23 cellular contexts compared by ENCODE assay signal in genomic region chr21:41365377-41366107, GRCh38. TPM values are rescaled to one million over a fixed set of nuclear protein-coding genes. Genes with fewer than 3 reads are reported as not detected.
DNase-seq lines count a peak whose midpoint lies in the region; ATAC-seq, FAIRE-seq and TF ChIP-seq lines count a peak whose summit lies in the region.
"Had no signal": no experiment of that assay in that cellular context is flagged by ENCODE, and none has a peak within 500 bp of the region (broad histone marks: within the 10 kb centered on the region; RNA-seq: fewer than 3 reads in every experiment).

No MANE protein-coding gene starts in this region.

- H3K79me2 ChIP-seq in K562 (ENCODE audit: control insufficient read depth, insufficient read depth, low read length) = no peaks in the 10 kb centered on the region

- no peaks in the 10 kb centered on the region for H3K27me3 Mint-ChIP-seq in activated naive CD4-positive, alpha-beta T cell treated with anti-CD3 and anti-CD28 coated beads, Interleukin-2, amount 50 U/mL, for 24 hours
- peaks cover 12% of the 10 kb centered on the region for H3K27me3 Mint-ChIP-seq in osteocyte (ENCODE audit: unreplicated experiment)
- H3K27me3 Mint-ChIP-seq in T-helper 2 cell treated with Interferon-gamma antibody and Interleukin-4, amounts not matched to agents 5 μg/mL and 100 μg/mL, for 36 hours (ENCODE audit: low read depth) = peaks cover 2% of the 10 kb centered on the region
- H3K27me3 Mint-ChIP-seq: dendritic cell treated with granulocyte-macrophage colony-stimulating factor and Interleukin-4, amounts not matched to agents 40 ng/mL and 50 ng/mL, for 4 days had no signal

- no peak overlapping the region for H2AFZ ChIP-seq in K562 (ENCODE audit: low read depth, low read length)

- no peaks in the 10 kb centered on the region; a peak in 1 of 5 replicates for H3K4me1 ChIP-seq in K562 (replicated peaks in 1 of 2; ENCODE audit: control insufficient read depth in 2 of 2, insufficient read depth in 2 of 2, low read length in 2 of 2)
- H3K4me1 ChIP-seq: breast epithelium had no signal

- no peaks in the 10 kb centered on the region for H3K9me3 Mint-ChIP-seq in activated naive CD4-positive, alpha-beta T cell treated with anti-CD3 and anti-CD28 coated beads, Interleukin-2, amount 50 U/mL, for 24 hours
- no peaks in the 10 kb centered on the region for H3K9me3 Mint-ChIP-seq in osteocyte (ENCODE audit: unreplicated experiment)
- H3K9me3 Mint-ChIP-seq in T-helper 2 cell treated with Interferon-gamma antibody and Interleukin-4, amounts not matched to agents 5 μg/mL and 100 μg/mL, for 36 hours = no peaks in the 10 kb centered on the region
- H3K9me3 Mint-ChIP-seq: dendritic cell treated with granulocyte-macrophage colony-stimulating factor and Interleukin-4, amounts not matched to agents 40 ng/mL and 50 ng/mL, for 4 days; nephron progenitor cell had no signal

- no peak for DNase-seq in activated naive CD4-positive, alpha-beta T cell (lab: John Stamatoyannopoulos, UW)
- DNase-seq in GM12892 (ENCODE audit: insufficient read length) (no peak), K562 (ENCODE audit: extremely low read depth in 1 of 4, low spot score in 3 of 4) (no peak), osteocyte (ENCODE audit: extremely low spot score, unreplicated experiment) (peak; percentile 34), sciatic nerve (ENCODE audit: low spot score) (no peak)
- DNase-seq in T-helper 2 cell treated with Interferon-gamma antibody and Interleukin-4, amounts not matched to agents 5 μg/mL and 100 μg/mL, for 36 hours (ENCODE audit: low spot score) = no peak
- DNase-seq: amniotic stem cell; KG1; MV-4-11; NCI-H187 treated with DMSO at 0.1 percent for 48 hours; NCI-H2227 treated with DMSO at 0.1 percent for 48 hours; nephron progenitor cell; Right ventricle myocardium superior; sigmoid colon; stimulated activated CD8-positive, alpha-beta memory T cell treated with anti-CD3 and anti-CD28 coated beads, Interleukin-4, amount 100 ng/mL, for 48 hours; upper lobe of right lung had no signal

- peaks cover 91% of the 10 kb centered on the region for H3K4me1 Mint-ChIP-seq in activated naive CD4-positive, alpha-beta T cell treated with anti-CD3 and anti-CD28 coated beads, Interleukin-2, amount 50 U/mL, for 24 hours
- no peaks in the 10 kb centered on the region for H3K4me1 Mint-ChIP-seq in osteocyte (ENCODE audit: unreplicated experiment)
- H3K4me1 Mint-ChIP-seq in T-helper 2 cell treated with Interferon-gamma antibody and Interleukin-4, amounts not matched to agents 5 μg/mL and 100 μg/mL, for 36 hours (ENCODE audit: low read depth) = peaks cover 52% of the 10 kb centered on the region

- POLR2A ChIA-PET in K562 (lab: Yijun Ruan, JAX) = no interaction called here

- H3K9me3 ChIP-seq in K562 (replicated peaks; ENCODE audit: control insufficient read depth, insufficient read depth, low read depth, low read length) = no peaks in the 10 kb centered on the region
- H3K9me3 ChIP-seq: breast epithelium, sigmoid colon, upper lobe of right lung had no signal

- no peak overlapping the region for H3K4me3 ChIP-seq in K562
- H3K4me3 ChIP-seq: breast epithelium, sigmoid colon, upper lobe of right lung had no signal

- no peak overlapping the region for H3K4me2 ChIP-seq in K562 (ENCODE audit: insufficient read depth, low read length)

- no peak for TF ChIP-seq CTCF in K562 (IDR thresholded peaks at IDR 0.05 in 2 of 3, conservative IDR thresholded peaks at IDR 0.05 in 1 of 3; ENCODE audit: insufficient read depth in 2 of 3, low read depth in 1 of 3, low read length in 3 of 3)
- TF ChIP-seq CTCF in osteocyte (IDR thresholded peaks at IDR 0.05) = no peak

- intact Hi-C loops in K562 (cut with micrococcal nuclease) = no loop called here
- intact Hi-C loops in sciatic nerve (cut with DNase I) = loop anchor here (10.0 kb wide), 1 partner anchor 241 kb away; no protein-coding TSS in a partner anchor

- peaks cover 33 to 73% of the 10 kb centered on the region in 2 experiments; a peak in 4 of 5 replicates for H3K27me3 ChIP-seq in K562 (ENCODE audit: control insufficient read depth in 2 of 2, insufficient read depth in 2 of 2, low read length in 2 of 2)
- H3K27me3 ChIP-seq: breast epithelium, upper lobe of right lung had no signal

- no peak overlapping the region for H3K27ac ChIP-seq in K562 (ENCODE audit: extremely low read depth, low read depth, low read length)
- H3K27ac ChIP-seq: sigmoid colon, upper lobe of right lung had no signal

- no peak for TF ChIP-seq RAD21 in K562 (CRISPR knock-in tag; conservative IDR thresholded peaks at IDR 0.05 in 1 of 2, IDR thresholded peaks at IDR 0.05 in 1 of 2)

- FAIRE-seq in GM12892 (lab: Jason Lieb, UNC) (peak; percentile 56), K562 (lab: Jason Lieb, UNC) (no peak)
- FAIRE-seq: G401.6 had no signal

- no peaks in the 10 kb centered on the region for H3K9me1 ChIP-seq in K562 (ENCODE audit: control insufficient read depth, insufficient read depth, low read length)

- H3K4me3 Mint-ChIP-seq in activated naive CD4-positive, alpha-beta T cell treated with anti-CD3 and anti-CD28 coated beads, Interleukin-2, amount 50 U/mL, for 24 hours = peak overlapping the region; percentile 15
- no peak overlapping the region for H3K4me3 Mint-ChIP-seq in osteocyte (ENCODE audit: unreplicated experiment)
- H3K4me3 Mint-ChIP-seq in T-helper 2 cell treated with Interferon-gamma antibody and Interleukin-4, amounts not matched to agents 5 μg/mL and 100 μg/mL, for 36 hours = no peak overlapping the region
- H3K4me3 Mint-ChIP-seq: dendritic cell treated with granulocyte-macrophage colony-stimulating factor and Interleukin-4, amounts not matched to agents 40 ng/mL and 50 ng/mL, for 4 days; nephron progenitor cell had no signal

- in situ Hi-C loops in K562 (cut with MboI) = no loop called here

- peaks cover 8% of the 10 kb centered on the region for H3K36me3 Mint-ChIP-seq in activated naive CD4-positive, alpha-beta T cell treated with anti-CD3 and anti-CD28 coated beads, Interleukin-2, amount 50 U/mL, for 24 hours
- H3K36me3 Mint-ChIP-seq in osteocyte (ENCODE audit: unreplicated experiment) = no peaks in the 10 kb centered on the region
- peaks cover 11% of the 10 kb centered on the region for H3K36me3 Mint-ChIP-seq in T-helper 2 cell treated with Interferon-gamma antibody and Interleukin-4, amounts not matched to agents 5 μg/mL and 100 μg/mL, for 36 hours (ENCODE audit: low read depth)

- H3K9ac ChIP-seq in K562 (ENCODE audit: insufficient read depth in 1 of 2, low read depth in 2 of 2, low read length in 2 of 2) = no peak overlapping the region; a peak in 1 of 4 replicates

- no peaks in the 10 kb centered on the region for H3K36me3 ChIP-seq in K562 (ENCODE audit: control insufficient read depth, insufficient read depth, low read length)
- H3K36me3 ChIP-seq: breast epithelium, sigmoid colon, upper lobe of right lung had no signal

- WGBS in K562 (ENCODE audit: insufficient coverage, low coverage, missing lambda C conversion rate) = 4% methylated on average over 15 of the region's 15 CpGs

- ATAC-seq in K562 (no peak), sciatic nerve (no peak), GM21717 (IDR thresholded peaks at IDR 0.05; ENCODE audit: unreplicated experiment) (no peak)
- ATAC-seq: activated CD4-positive, CD25-positive, alpha-beta regulatory T cell treated with anti-CD3 and anti-CD28 coated beads, Interleukin-2, amount 50 U/mL, for 24 hours; upper lobe of right lung had no signal

- H3K27ac Mint-ChIP-seq in activated naive CD4-positive, alpha-beta T cell treated with anti-CD3 and anti-CD28 coated beads, Interleukin-2, amount 50 U/mL, for 24 hours = peak overlapping the region; percentile 17
- H3K27ac Mint-ChIP-seq in osteocyte (ENCODE audit: unreplicated experiment) = no peak overlapping the region
- no peak overlapping the region for H3K27ac Mint-ChIP-seq in T-helper 2 cell treated with Interferon-gamma antibody and Interleukin-4, amounts not matched to agents 5 μg/mL and 100 μg/mL, for 36 hours
- H3K27ac Mint-ChIP-seq: nephron progenitor cell had no signal

- no TSS peak for BruUV-seq in K562 (replicated peaks; lab: Mats Ljungman, UMichigan)

- no peak for TF ChIP-seq EP300 in K562 (IDR thresholded peaks at IDR 0.05; ENCODE audit: low read length)

- no peaks in the 10 kb centered on the region for H4K20me1 ChIP-seq in K562 (replicated peaks; ENCODE audit: control insufficient read depth, insufficient read depth, low read length)

- TF ChIP-seq POLR2A in GM12892 (IDR thresholded peaks at IDR 0.05; ENCODE audit: low read depth, low read length) (no peak), K562 (conservative IDR thresholded peaks at IDR 0.05) (no peak)

- CTCF ChIA-PET in K562 (lab: Yijun Ruan, JAX; ENCODE audit: low intra/inter-chr PET ratio) = no interaction called here

RNA-seq across cellular contexts. Expression of gene MX2, which starts 3.7 kb away (rescaled TPM):
- polyA plus RNA-seq in GM12892 (2012; ENCODE audit: missing spikeins) = 50.1 TPM
- total RNA-seq in K562 (2011; cell fraction: chromatin; rRNA removed; ENCODE audit: low replicate concordance) = 0.65 TPM in 1 of 2 replicates, not detected in the other
- total RNA-seq in K562 (2011; cell fraction: nucleolus; rRNA removed) = 0.79 TPM in 1 of 2 replicates, not detected in the other
- total RNA-seq in K562 (2011; cell fraction: nucleoplasm; rRNA removed) = not detected in 2 replicates
- 0.36 and 1.1 TPM in 2 replicates for total RNA-seq in K562 (2014; rRNA removed)
- total RNA-seq in K562 (2014; rRNA removed; fragmentation: Illumina TruSeq; extraction: Trizol) = 0.26 and 0.73 TPM in 2 replicates
- 0.57 and 0.58 TPM in 2 replicates for total RNA-seq in K562 (2015; rRNA removed; fragmentation: Illumina TruSeq; extraction: Trizol)
- 0.95 and 1.0 TPM in 2 replicates for total RNA-seq in K562 (2021)
- polyA plus RNA-seq in K562 (2011; rRNA removed) = not detected in 2 replicates
- polyA plus RNA-seq in K562 (2011; cell fraction: cytosol; rRNA removed) = 0.03 TPM in 1 of 2 replicates, not detected in the other
- polyA plus RNA-seq in K562 (2011; cell fraction: nucleus; rRNA removed) = 0.04 TPM in 1 of 2 replicates, not detected in the other
- polyA plus RNA-seq in K562 (2012) = 0.56 and 2.1 TPM in 2 replicates
- 0.65 and 0.69 TPM in 2 replicates for polyA plus RNA-seq in K562 (2014; fragmentation: Illumina TruSeq; extraction: Trizol)
- polyA plus RNA-seq in K562 (2014; fragmentation: Nextera tagmentation; extraction: Ambion mirVana) = under 1 TPM; 0.10 to 0.18 TPM
- 0.21 and 0.59 TPM in 2 replicates for polyA plus RNA-seq in K562 (2014; rRNA removed)
- polyA minus RNA-seq in K562 (2011; rRNA and poly(A)+ RNA removed) = not detected in 2 replicates
- not detected in 2 replicates for polyA minus RNA-seq in K562 (2011; cell fraction: cytosol; rRNA and poly(A)+ RNA removed)
- polyA minus RNA-seq in K562 (2011; cell fraction: nucleus; rRNA and poly(A)+ RNA removed) = not detected in 2 replicates
- total RNA-seq in osteocyte = not detected in 2 replicates
- total RNA-seq in sciatic nerve = 19.0 TPM
- total RNA-seq: A673 had no signal

RNA-seq across cellular contexts. Expression of gene FAM3B, which starts 48.9 kb away (rescaled TPM):
- not detected for polyA plus RNA-seq in GM12892 (2012; ENCODE audit: missing spikeins)
- total RNA-seq in K562 (2011; cell fraction: chromatin; rRNA removed; ENCODE audit: low replicate concordance) = not detected in 2 replicates
- total RNA-seq in K562 (2011; cell fraction: nucleolus; rRNA removed) = not detected in 2 replicates
- total RNA-seq in K562 (2011; cell fraction: nucleoplasm; rRNA removed) = not detected in 2 replicates
- not detected in 2 replicates for total RNA-seq in K562 (2014; rRNA removed)
- not detected in 2 replicates for total RNA-seq in K562 (2014; rRNA removed; fragmentation: Illumina TruSeq; extraction: Trizol)
- 0.18 and 0.19 TPM in 2 replicates for total RNA-seq in K562 (2015; rRNA removed; fragmentation: Illumina TruSeq; extraction: Trizol)
- not detected in 2 replicates for total RNA-seq in K562 (2021)
- polyA plus RNA-seq in K562 (2011; rRNA removed) = not detected in 2 replicates
- not detected in 2 replicates for polyA plus RNA-seq in K562 (2011; cell fraction: cytosol; rRNA removed)
- polyA plus RNA-seq in K562 (2011; cell fraction: nucleus; rRNA removed) = not detected in 2 replicates
- 0.20 and 0.28 TPM in 2 replicates for polyA plus RNA-seq in K562 (2012)
- polyA plus RNA-seq in K562 (2014; fragmentation: Illumina TruSeq; extraction: Trizol) = not detected in 2 replicates
- polyA plus RNA-seq in K562 (2014; fragmentation: Nextera tagmentation; extraction: Ambion mirVana) = under 1 TPM; 0.07 to 0.17 TPM
- polyA plus RNA-seq in K562 (2014; rRNA removed) = 0.04 and 0.24 TPM in 2 replicates
- polyA minus RNA-seq in K562 (2011; rRNA and poly(A)+ RNA removed) = not detected in 2 replicates
- polyA minus RNA-seq in K562 (2011; cell fraction: cytosol; rRNA and poly(A)+ RNA removed) = not detected in 2 replicates
- polyA minus RNA-seq in K562 (2011; cell fraction: nucleus; rRNA and poly(A)+ RNA removed) = not detected in 2 replicates
- not detected in 2 replicates for total RNA-seq in osteocyte
- total RNA-seq in sciatic nerve = 0.80 TPM
- total RNA-seq: A673, Right ventricle myocardium superior had no signal
